8 cellular contexts compared by ENCODE assay signal in the genomic region with DNA sequence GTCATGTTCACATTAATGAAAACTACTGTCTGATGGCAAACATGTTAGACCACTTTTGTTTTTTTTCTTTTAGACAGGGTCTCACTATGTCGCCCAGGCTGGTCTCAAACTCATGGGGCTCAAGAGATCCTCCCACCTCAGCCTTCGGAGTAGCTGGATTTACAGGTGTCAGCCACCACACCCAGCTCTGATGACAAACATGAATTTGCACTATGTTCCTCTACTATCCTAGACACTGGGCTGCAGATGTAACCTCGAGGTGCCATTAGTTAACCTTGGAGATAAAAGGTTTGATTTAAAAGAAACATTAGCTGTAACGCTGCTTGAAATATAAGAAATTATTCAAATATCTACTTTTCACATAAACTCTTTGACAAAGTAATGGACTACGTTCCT. TPM values are rescaled to one million over a fixed set of nuclear protein-coding genes. Genes with fewer than 3 reads are reported as not detected.
DNase-seq lines count a peak whose midpoint lies in the region; ATAC-seq and TF ChIP-seq lines count a peak whose summit lies in the region.

No MANE protein-coding gene starts in this region.

- H3K4me3 Mint-ChIP-seq in activated naive CD8-positive, alpha-beta T cell treated with anti-CD3 and anti-CD28 coated beads, Interleukin-2, amount 10 ng/mL, durations not matched to agents 7 days and 5 days, result peak overlapping the region; percentile 88
- peak overlapping the region; percentile 90 for H3K4me3 Mint-ChIP-seq in natural killer cell

- H3K9me3 Mint-ChIP-seq in activated naive CD8-positive, alpha-beta T cell treated with anti-CD3 and anti-CD28 coated beads, Interleukin-2, amount 10 ng/mL, durations not matched to agents 7 days and 5 days, result no peaks in the 10 kb centered on the region
- no peaks in the 10 kb centered on the region for H3K9me3 Mint-ChIP-seq in natural killer cell

- ATAC-seq in GM18502 (IDR thresholded peaks at IDR 0.05; ENCODE audit: poor library complexity, unreplicated experiment), result peak; percentile 31
- ATAC-seq in HG02763 (IDR thresholded peaks at IDR 0.05; ENCODE audit: unreplicated experiment), result peak; percentile 29
- peak; percentile 5 for ATAC-seq in activated naive CD8-positive, alpha-beta T cell treated with anti-CD3 and anti-CD28 coated beads, Interleukin-2, amount 10 ng/mL, durations not matched to agents 7 days and 5 days (ENCODE audit: low read depth)
- peak in 1 of 3 donors; percentile 5 for ATAC-seq in natural killer cell

- H3K4me1 Mint-ChIP-seq in activated naive CD8-positive, alpha-beta T cell treated with anti-CD3 and anti-CD28 coated beads, Interleukin-2, amount 10 ng/mL, durations not matched to agents 7 days and 5 days, result peaks cover 73% of the 10 kb centered on the region
- peaks cover 87% of the 10 kb centered on the region in 2 donors for H3K4me1 Mint-ChIP-seq in natural killer cell

- no peaks in the 10 kb centered on the region for H3K27me3 Mint-ChIP-seq in activated naive CD8-positive, alpha-beta T cell treated with anti-CD3 and anti-CD28 coated beads, Interleukin-2, amount 10 ng/mL, durations not matched to agents 7 days and 5 days
- H3K27me3 Mint-ChIP-seq in natural killer cell (ENCODE audit: low read depth in 2 of 2), result no peaks in the 10 kb centered on the region

- in situ Hi-C loops in KBM-7 (cut with MboI; ENCODE audit: low pct_unique_long_range_greater_than_20kb, low sequenced_read_pairs), result no loop called here

- peaks cover 18% of the 10 kb centered on the region for H3K36me3 Mint-ChIP-seq in activated naive CD8-positive, alpha-beta T cell treated with anti-CD3 and anti-CD28 coated beads, Interleukin-2, amount 10 ng/mL, durations not matched to agents 7 days and 5 days
- H3K36me3 Mint-ChIP-seq in natural killer cell, result no peaks in the 10 kb centered on the region

- intact Hi-C loops in natural killer cell (cut with micrococcal nuclease), result loop anchor here (2.0 kb wide), 2 partner anchors 13 to 15 kb away; no protein-coding TSS in a partner anchor

- peak overlapping the region; percentile 97 for H3K27ac Mint-ChIP-seq in activated naive CD8-positive, alpha-beta T cell treated with anti-CD3 and anti-CD28 coated beads, Interleukin-2, amount 10 ng/mL, durations not matched to agents 7 days and 5 days
- H3K27ac Mint-ChIP-seq in natural killer cell, result peak overlapping the region; percentile 87 to 100

- DNase-seq in activated naive CD8-positive, alpha-beta T cell treated with anti-CD3 and anti-CD28 coated beads, Interleukin-2, amount 10 ng/mL, durations not matched to agents 7 days and 5 days, result no peak
- DNase-seq in natural killer cell, result no peak
- no peak for DNase-seq in SK-N-DZ (ENCODE audit: low spot score)
- DNase-seq in KBM-7, result no peak
- no peak for DNase-seq in kidney tubule cell (ENCODE audit: low spot score)
- no peak for DNase-seq in stimulated activated naive CD4-positive, alpha-beta T cell (lab: John Stamatoyannopoulos, UW)

- POLR2A ChIA-PET in activated naive CD8-positive, alpha-beta T cell treated with anti-CD3 and anti-CD28 coated beads, Interleukin-2, amount 10 ng/mL, durations not matched to agents 7 days and 5 days (lab: Charles Lee), result interaction anchor here (1.3 to 2.8 kb wide), 5 partner anchors 10 to 23 kb away, joined by 4 to 14 read pairs (median 6); no protein-coding TSS in a partner anchor

- no peak for TF ChIP-seq CTCF in natural killer cell (IDR thresholded peaks at IDR 0.05)

RNA-seq across cellular contexts. Expression of a gene that starts 8.1 kb away (rescaled TPM):
- 10 to 100 TPM; 33.4 to 36.8 TPM for total RNA-seq in activated naive CD8-positive, alpha-beta T cell treated with anti-CD3 and anti-CD28 coated beads, Interleukin-2, amount 10 ng/mL, durations not matched to agents 7 days and 5 days
- 100 to 1,000 TPM; 142 to 167 (median 165) TPM for total RNA-seq in natural killer cell
- polyA plus RNA-seq in SK-N-DZ (2014; cell fraction: cytosol; rRNA removed), result 19.7 TPM in 2 replicates
- 11.5 and 15.3 TPM in 2 replicates for polyA plus RNA-seq in SK-N-DZ (2014; cell fraction: nucleus; rRNA removed)

RNA-seq across cellular contexts. Expression of a gene that starts 52.6 kb away (rescaled TPM):
- 10 to 100 TPM; 54.7 to 57.8 TPM for total RNA-seq in activated naive CD8-positive, alpha-beta T cell treated with anti-CD3 and anti-CD28 coated beads, Interleukin-2, amount 10 ng/mL, durations not matched to agents 7 days and 5 days
- total RNA-seq in natural killer cell, result 10 to 100 TPM; 78.6 to 93.1 (median 85.5) TPM
- 22.9 and 33.4 TPM in 2 replicates for polyA plus RNA-seq in SK-N-DZ (2014; cell fraction: cytosol; rRNA removed)
- polyA plus RNA-seq in SK-N-DZ (2014; cell fraction: nucleus; rRNA removed), result 158 and 178 TPM in 2 replicates
